In the genomic region with DNA sequence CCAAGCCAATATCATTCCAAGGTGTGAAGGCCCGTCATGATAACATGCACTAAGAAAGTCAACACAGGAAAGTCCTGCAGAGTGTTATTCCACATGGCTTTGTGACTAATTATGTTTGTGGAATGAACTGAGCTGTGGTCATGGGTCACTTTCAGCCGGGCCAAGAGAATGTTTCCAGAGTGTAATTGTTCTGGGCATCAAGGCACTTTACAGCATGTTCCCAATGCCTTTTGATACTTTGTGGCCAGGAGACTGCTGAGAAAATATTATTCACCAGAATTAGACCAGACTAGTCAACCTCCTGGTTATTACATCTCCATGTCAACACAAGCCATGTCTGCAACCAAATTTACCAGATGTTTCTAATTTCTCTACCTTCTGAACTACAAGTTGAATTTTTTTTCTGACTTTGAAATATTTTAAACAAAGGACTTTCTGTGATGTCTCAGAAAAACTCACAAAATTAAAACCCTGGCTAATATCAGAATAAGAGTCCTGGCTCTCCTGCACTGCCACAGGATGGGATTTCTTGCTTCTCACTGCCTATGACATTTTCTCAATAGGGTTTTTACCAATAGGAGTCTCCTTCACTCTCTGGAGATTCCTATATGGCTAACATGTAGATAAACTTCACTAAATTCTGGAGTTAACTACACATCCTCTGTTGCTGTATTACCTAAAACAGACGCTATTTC, we compare ENCODE assay signal across 11 cellular contexts.
A peak's percentile ranks its signal among the peaks of the same experiment; 100 is the strongest.
DNase-seq lines count a peak whose midpoint lies in the region; ATAC-seq and TF ChIP-seq lines count a peak whose summit lies in the region.
"Had no signal": no experiment of that assay in that cellular context is flagged by ENCODE, and none has a peak within 500 bp of the region (broad histone marks: within the 10 kb centered on the region; RNA-seq: fewer than 3 reads in every experiment).

No MANE protein-coding gene starts in this region.

- TF ChIP-seq CTCF in foreskin fibroblast (IDR thresholded peaks at IDR 0.05; ENCODE audit: low read depth, low read length) (no peak), osteoblast (IDR thresholded peaks at IDR 0.05; ENCODE audit: extremely low read depth, low read depth, low read length) (no peak)

- DNase-seq in AG08395 (ENCODE audit: low spot score), result peak; percentile 84
- peak; percentile 94 to 95 for DNase-seq in foreskin fibroblast
- peak; percentile 10 for DNase-seq in osteoblast (ENCODE audit: insufficient read length, low spot score, missing footprints)
- no peak for DNase-seq in effector memory CD4-positive, alpha-beta T cell
- no peak for DNase-seq in DMS79 (lab: John Stamatoyannopoulos, UW)
- DNase-seq in NCI-H2171 treated with DMSO at 0.1 percent for 48 hours (lab: John Stamatoyannopoulos, UW), result no peak
- no peak for DNase-seq in cerebellar nuclear complex (lab: John Stamatoyannopoulos, UW)
- DNase-seq: mesendoderm, NCI-H1417 treated with DMSO at 0.1 percent for 48 hours, SHP77 treated with DMSO at 0.1 percent for 48 hours had no signal

- H4K20me1 ChIP-seq in osteoblast (ENCODE audit: insufficient read depth, low read length), result no peaks in the 10 kb centered on the region

- H3K79me2 ChIP-seq in osteoblast (ENCODE audit: insufficient read depth, low read length), result no peaks in the 10 kb centered on the region

- no peaks in the 10 kb centered on the region for H3K27me3 ChIP-seq in osteoblast (ENCODE audit: insufficient read depth, low read length)
- H3K27me3 ChIP-seq in effector memory CD4-positive, alpha-beta T cell (replicated peaks; ENCODE audit: control insufficient read depth, insufficient read depth, low read length, poor library complexity, severe bottlenecking), result no peaks in the 10 kb centered on the region

- no peak overlapping the region for H3K4me2 ChIP-seq in osteoblast (ENCODE audit: insufficient read depth, low read length)

- no peaks in the 10 kb centered on the region for H3K9me3 ChIP-seq in osteoblast (ENCODE audit: low read depth, low read length)
- no peaks in the 10 kb centered on the region for H3K9me3 ChIP-seq in effector memory CD4-positive, alpha-beta T cell (ENCODE audit: control insufficient read depth, low read length)

- H3K4me3 ChIP-seq in foreskin fibroblast (ENCODE audit: low read depth in 1 of 2, low read length in 2 of 2), result no peak overlapping the region
- H3K4me3 ChIP-seq in osteoblast (ENCODE audit: insufficient read depth, low read length), result no peak overlapping the region
- H3K4me3 ChIP-seq in effector memory CD4-positive, alpha-beta T cell (ENCODE audit: insufficient read depth, low read depth, low read length, poor library complexity, severe bottlenecking), result no peak overlapping the region

- H2AFZ ChIP-seq in osteoblast (ENCODE audit: low read length), result no peak overlapping the region

- peak; percentile 95 for ATAC-seq in SK-N-SH treated with all-trans-retinoic acid at 6 μM for 48 hours

- H3K27ac ChIP-seq in osteoblast (ENCODE audit: low read depth, low read length), result peak overlapping the region; percentile 82
- no peak overlapping the region for H3K27ac ChIP-seq in effector memory CD4-positive, alpha-beta T cell (ENCODE audit: insufficient read depth, low read length, poor library complexity, severe bottlenecking)

- H3K36me3 ChIP-seq in osteoblast (ENCODE audit: insufficient read depth, low read length), result no peaks in the 10 kb centered on the region
- H3K36me3 ChIP-seq in effector memory CD4-positive, alpha-beta T cell (ENCODE audit: control insufficient read depth, insufficient read depth, low read length), result no peaks in the 10 kb centered on the region

- peaks cover 21% of the 10 kb centered on the region for H3K4me1 ChIP-seq in osteoblast (ENCODE audit: insufficient read depth, low read length)
- no peaks in the 10 kb centered on the region for H3K4me1 ChIP-seq in effector memory CD4-positive, alpha-beta T cell (ENCODE audit: control insufficient read depth, insufficient read depth, low read length, poor library complexity, severe bottlenecking)

TF ChIP-seq in SK-N-SH treated with all-trans-retinoic acid at 6 μM for 48 hours, 23 proteins besides CTCF, POLR2A, EP300 and RAD21:
- TF ChIP-seq, protein P1, sequence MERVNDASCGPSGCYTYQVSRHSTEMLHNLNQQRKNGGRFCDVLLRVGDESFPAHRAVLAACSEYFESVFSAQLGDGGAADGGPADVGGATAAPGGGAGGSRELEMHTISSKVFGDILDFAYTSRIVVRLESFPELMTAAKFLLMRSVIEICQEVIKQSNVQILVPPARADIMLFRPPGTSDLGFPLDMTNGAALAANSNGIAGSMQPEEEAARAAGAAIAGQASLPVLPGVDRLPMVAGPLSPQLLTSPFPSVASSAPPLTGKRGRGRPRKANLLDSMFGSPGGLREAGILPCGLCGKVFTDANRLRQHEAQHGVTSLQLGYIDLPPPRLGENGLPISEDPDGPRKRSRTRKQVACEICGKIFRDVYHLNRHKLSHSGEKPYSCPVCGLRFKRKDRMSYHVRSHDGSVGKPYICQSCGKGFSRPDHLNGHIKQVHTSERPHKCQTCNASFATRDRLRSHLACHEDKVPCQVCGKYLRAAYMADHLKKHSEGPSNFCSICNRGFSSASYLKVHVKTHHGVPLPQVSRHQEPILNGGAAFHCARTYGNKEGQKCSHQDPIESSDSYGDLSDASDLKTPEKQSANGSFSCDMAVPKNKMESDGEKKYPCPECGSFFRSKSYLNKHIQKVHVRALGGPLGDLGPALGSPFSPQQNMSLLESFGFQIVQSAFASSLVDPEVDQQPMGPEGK (CRISPR knock-in tag; IDR thresholded peaks at IDR 0.05; ENCODE audit: borderline replicate concordance), result peak; percentile 68; the same call in 1 of the 2 replicates
- TF ChIP-seq RARB (CRISPR knock-in tag; IDR thresholded peaks at IDR 0.05) (peak; percentile 76; the same call in 1 of the 2 replicates), GLIS3 (CRISPR knock-in tag; IDR thresholded peaks at IDR 0.05) (no peak), ISL1 (CRISPR knock-in tag; IDR thresholded peaks at IDR 0.05) (no peak), BACH2 (CRISPR knock-in tag; IDR thresholded peaks at IDR 0.05; ENCODE audit: borderline replicate concordance) (no peak), TOX (CRISPR knock-in tag; IDR thresholded peaks at IDR 0.05; ENCODE audit: borderline replicate concordance) (peak; percentile 87), ARNTL (CRISPR knock-in tag; IDR thresholded peaks at IDR 0.05; ENCODE audit: borderline replicate concordance, low read depth) (no peak), OSR1 (CRISPR knock-in tag; IDR thresholded peaks at IDR 0.05) (no peak), ZC3H10 (CRISPR knock-in tag; IDR thresholded peaks at IDR 0.05) (peak; percentile 25; the same call in 1 of the 2 replicates)
- TF ChIP-seq, protein P2, sequence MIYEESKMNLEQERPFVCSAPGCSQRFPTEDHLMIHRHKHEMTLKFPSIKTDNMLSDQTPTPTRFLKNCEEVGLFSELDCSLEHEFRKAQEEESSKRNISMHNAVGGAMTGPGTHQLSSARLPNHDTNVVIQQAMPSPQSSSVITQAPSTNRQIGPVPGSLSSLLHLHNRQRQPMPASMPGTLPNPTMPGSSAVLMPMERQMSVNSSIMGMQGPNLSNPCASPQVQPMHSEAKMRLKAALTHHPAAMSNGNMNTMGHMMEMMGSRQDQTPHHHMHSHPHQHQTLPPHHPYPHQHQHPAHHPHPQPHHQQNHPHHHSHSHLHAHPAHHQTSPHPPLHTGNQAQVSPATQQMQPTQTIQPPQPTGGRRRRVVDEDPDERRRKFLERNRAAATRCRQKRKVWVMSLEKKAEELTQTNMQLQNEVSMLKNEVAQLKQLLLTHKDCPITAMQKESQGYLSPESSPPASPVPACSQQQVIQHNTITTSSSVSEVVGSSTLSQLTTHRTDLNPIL (CRISPR knock-in tag; IDR thresholded peaks at IDR 0.05; ENCODE audit: low read depth), result no peak

Comparison
In these comparisons a context has a peak if more than half of its experiments do, and no peak if none do; other contexts are left out.
1. DNase-seq: peak in AG08395 (single experiment), foreskin fibroblast (2 of 2) and osteoblast (single experiment); none in effector memory CD4-positive, alpha-beta T cell (0 of 3), DMS79 (single experiment), NCI-H2171 treated with DMSO at 0.1 percent for 48 hours (single experiment) and cerebellar nuclear complex (0 of 2).